2 cellular contexts compared by ENCODE assay signal in the genomic region with DNA sequence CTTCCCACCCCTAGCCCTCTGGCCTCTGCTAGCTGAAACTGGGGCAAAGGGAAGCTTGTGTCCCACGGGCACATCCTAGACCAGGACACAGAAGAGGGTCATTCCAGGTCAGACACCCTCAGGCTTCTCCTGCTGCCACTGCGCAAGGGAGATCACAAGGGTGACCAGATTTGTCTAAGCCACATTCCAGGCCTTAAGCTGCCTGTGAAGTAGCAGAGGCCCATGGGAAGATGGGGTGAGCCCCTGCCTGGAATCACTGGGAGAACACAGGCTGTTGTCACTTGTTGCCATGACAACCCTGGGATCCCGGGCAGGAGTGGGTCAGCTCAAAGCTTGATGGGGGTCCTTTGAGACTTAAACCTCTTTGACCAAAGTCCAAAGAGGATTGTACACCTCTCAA.
TF ChIP-seq lines count a peak whose summit lies in the region.

No MANE protein-coding gene starts in this region.

TF ChIP-seq in SK-N-SH, 30 proteins besides CTCF, POLR2A, EP300 and RAD21:
- TF ChIP-seq, protein P1, sequence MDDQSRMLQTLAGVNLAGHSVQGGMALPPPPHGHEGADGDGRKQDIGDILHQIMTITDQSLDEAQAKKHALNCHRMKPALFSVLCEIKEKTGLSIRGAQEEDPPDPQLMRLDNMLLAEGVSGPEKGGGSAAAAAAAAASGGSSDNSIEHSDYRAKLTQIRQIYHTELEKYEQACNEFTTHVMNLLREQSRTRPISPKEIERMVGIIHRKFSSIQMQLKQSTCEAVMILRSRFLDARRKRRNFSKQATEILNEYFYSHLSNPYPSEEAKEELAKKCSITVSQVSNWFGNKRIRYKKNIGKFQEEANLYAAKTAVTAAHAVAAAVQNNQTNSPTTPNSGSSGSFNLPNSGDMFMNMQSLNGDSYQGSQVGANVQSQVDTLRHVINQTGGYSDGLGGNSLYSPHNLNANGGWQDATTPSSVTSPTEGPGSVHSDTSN (IDR thresholded peaks at IDR 0.05), result no peak
- TF ChIP-seq RFX5 (IDR thresholded peaks at IDR 0.05; ENCODE audit: low read length), result peak; percentile 87
- no peak for TF ChIP-seq TEAD4 (IDR thresholded peaks at IDR 0.05; ENCODE audit: borderline replicate concordance, insufficient read depth)

TF ChIP-seq in SK-N-SH treated with all-trans-retinoic acid at 6 μM for 48 hours, 23 proteins besides CTCF, POLR2A, EP300 and RAD21:
- TF ChIP-seq RARB (CRISPR knock-in tag; IDR thresholded peaks at IDR 0.05), result no peak
- TF ChIP-seq SNAI2 (CRISPR knock-in tag; IDR thresholded peaks at IDR 0.05), result no peak
- TF ChIP-seq GLIS3 (CRISPR knock-in tag; IDR thresholded peaks at IDR 0.05), result no peak
- TF ChIP-seq TOX (CRISPR knock-in tag; IDR thresholded peaks at IDR 0.05; ENCODE audit: borderline replicate concordance), result no peak
- TF ChIP-seq ZNF565 (CRISPR knock-in tag; conservative IDR thresholded peaks at IDR 0.05; ENCODE audit: low read depth), result no peak
- no peak for TF ChIP-seq ESRRG (CRISPR knock-in tag; IDR thresholded peaks at IDR 0.05)
- TF ChIP-seq, protein P2, sequence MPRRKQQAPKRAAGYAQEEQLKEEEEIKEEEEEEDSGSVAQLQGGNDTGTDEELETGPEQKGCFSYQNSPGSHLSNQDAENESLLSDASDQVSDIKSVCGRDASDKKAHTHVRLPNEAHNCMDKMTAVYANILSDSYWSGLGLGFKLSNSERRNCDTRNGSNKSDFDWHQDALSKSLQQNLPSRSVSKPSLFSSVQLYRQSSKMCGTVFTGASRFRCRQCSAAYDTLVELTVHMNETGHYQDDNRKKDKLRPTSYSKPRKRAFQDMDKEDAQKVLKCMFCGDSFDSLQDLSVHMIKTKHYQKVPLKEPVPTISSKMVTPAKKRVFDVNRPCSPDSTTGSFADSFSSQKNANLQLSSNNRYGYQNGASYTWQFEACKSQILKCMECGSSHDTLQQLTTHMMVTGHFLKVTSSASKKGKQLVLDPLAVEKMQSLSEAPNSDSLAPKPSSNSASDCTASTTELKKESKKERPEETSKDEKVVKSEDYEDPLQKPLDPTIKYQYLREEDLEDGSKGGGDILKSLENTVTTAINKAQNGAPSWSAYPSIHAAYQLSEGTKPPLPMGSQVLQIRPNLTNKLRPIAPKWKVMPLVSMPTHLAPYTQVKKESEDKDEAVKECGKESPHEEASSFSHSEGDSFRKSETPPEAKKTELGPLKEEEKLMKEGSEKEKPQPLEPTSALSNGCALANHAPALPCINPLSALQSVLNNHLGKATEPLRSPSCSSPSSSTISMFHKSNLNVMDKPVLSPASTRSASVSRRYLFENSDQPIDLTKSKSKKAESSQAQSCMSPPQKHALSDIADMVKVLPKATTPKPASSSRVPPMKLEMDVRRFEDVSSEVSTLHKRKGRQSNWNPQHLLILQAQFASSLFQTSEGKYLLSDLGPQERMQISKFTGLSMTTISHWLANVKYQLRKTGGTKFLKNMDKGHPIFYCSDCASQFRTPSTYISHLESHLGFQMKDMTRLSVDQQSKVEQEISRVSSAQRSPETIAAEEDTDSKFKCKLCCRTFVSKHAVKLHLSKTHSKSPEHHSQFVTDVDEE (CRISPR knock-in tag; IDR thresholded peaks at IDR 0.05), result no peak
- TF ChIP-seq, protein P3, sequence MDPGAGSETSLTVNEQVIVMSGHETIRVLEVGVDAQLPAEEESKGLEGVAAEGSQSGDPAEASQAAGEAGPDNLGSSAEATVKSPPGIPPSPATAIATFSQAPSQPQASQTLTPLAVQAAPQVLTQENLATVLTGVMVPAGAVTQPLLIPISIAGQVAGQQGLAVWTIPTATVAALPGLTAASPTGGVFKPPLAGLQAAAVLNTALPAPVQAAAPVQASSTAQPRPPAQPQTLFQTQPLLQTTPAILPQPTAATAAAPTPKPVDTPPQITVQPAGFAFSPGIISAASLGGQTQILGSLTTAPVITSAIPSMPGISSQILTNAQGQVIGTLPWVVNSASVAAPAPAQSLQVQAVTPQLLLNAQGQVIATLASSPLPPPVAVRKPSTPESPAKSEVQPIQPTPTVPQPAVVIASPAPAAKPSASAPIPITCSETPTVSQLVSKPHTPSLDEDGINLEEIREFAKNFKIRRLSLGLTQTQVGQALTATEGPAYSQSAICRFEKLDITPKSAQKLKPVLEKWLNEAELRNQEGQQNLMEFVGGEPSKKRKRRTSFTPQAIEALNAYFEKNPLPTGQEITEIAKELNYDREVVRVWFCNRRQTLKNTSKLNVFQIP (CRISPR knock-in tag; IDR thresholded peaks at IDR 0.05; ENCODE audit: borderline replicate concordance, low read depth), result no peak
- no peak for TF ChIP-seq TCF4 (CRISPR knock-in tag; IDR thresholded peaks at IDR 0.05; ENCODE audit: borderline replicate concordance)
- TF ChIP-seq ARNTL (CRISPR knock-in tag; IDR thresholded peaks at IDR 0.05; ENCODE audit: borderline replicate concordance, low read depth), result no peak
- no peak for TF ChIP-seq ZFP30 (CRISPR knock-in tag; IDR thresholded peaks at IDR 0.05)
- TF ChIP-seq ZNF70 (CRISPR knock-in tag; IDR thresholded peaks at IDR 0.05), result no peak
- TF ChIP-seq ZFP3 (CRISPR knock-in tag; IDR thresholded peaks at IDR 0.05), result no peak
- TF ChIP-seq ZC3H10 (CRISPR knock-in tag; IDR thresholded peaks at IDR 0.05), result no peak
